12 cellular contexts compared by ENCODE assay signal in the genomic region with DNA sequence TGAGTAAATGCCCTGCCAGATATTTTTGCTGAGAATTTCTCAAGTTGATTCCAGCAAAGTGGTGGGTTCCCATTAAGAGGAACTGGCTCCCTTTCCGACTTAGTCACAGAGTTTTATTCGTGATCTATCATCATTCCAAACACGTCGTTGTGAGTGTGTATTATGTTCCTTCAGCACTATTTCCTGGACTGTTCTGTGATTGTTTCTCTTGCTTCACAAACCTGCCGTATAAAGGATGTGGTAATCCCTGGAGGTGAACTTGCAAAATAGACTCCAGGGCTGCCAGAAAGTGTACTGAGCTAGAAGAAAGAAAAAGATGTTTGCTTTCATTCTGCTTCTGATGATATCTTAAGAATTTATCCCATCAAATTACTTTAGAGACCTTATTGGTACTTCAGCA. TPM values are rescaled to one million over a fixed set of nuclear protein-coding genes. Genes with fewer than 3 reads are reported as not detected.
DNase-seq lines count a peak whose midpoint lies in the region; ATAC-seq, FAIRE-seq and TF ChIP-seq lines count a peak whose summit lies in the region.
"Had no signal": no experiment of that assay in that cellular context is flagged by ENCODE, and none has a peak within 500 bp of the region (broad histone marks: within the 10 kb centered on the region; RNA-seq: fewer than 3 reads in every experiment).

No MANE protein-coding gene starts in this region.

- H2AFZ ChIP-seq in endothelial cell of umbilical vein (ENCODE audit: low read depth, low read length) (no peak overlapping the region), mesenchymal stem cell (ENCODE audit: low read depth, low read length) (no peak overlapping the region)

- no peak overlapping the region for H4K91ac ChIP-seq in mesenchymal stem cell (ENCODE audit: low read length)

- H3K4me1 ChIP-seq in endothelial cell of umbilical vein (ENCODE audit: control insufficient read depth, extremely low read depth, insufficient read depth, low read length) (no peaks in the 10 kb centered on the region), mesenchymal stem cell (ENCODE audit: control insufficient read depth, insufficient read depth, low read depth, low read length) (no peaks in the 10 kb centered on the region), stomach (no peaks in the 10 kb centered on the region)

- H3K18ac ChIP-seq in mesenchymal stem cell (ENCODE audit: low read depth in 1 of 2, low read length in 2 of 2) = no peak overlapping the region

- no peaks in the 10 kb centered on the region for H3K36me3 ChIP-seq in endothelial cell of umbilical vein (ENCODE audit: control insufficient read depth in 2 of 2, extremely low read depth in 1 of 2, insufficient read depth in 2 of 2, low read length in 2 of 2)
- H3K36me3 ChIP-seq in mesenchymal stem cell (ENCODE audit: control insufficient read depth in 1 of 2, insufficient read depth in 2 of 2, low read depth in 1 of 2, low read length in 2 of 2) = peaks cover 4 to 41% of the 10 kb centered on the region in 2 experiments
- peaks cover 8 to 77% (median 67%) of the 10 kb centered on the region in 4 donors for H3K36me3 ChIP-seq in stomach

- no peak overlapping the region for H3K14ac ChIP-seq in mesenchymal stem cell (ENCODE audit: low read length in 2 of 2)

- H2BK15ac ChIP-seq in mesenchymal stem cell (ENCODE audit: low read depth, poor library complexity, severe bottlenecking) = no peak overlapping the region

- H3K27ac ChIP-seq in endothelial cell of umbilical vein (ENCODE audit: insufficient read depth, low read depth, low read length) = no peak overlapping the region
- no peak overlapping the region for H3K27ac ChIP-seq in mesenchymal stem cell (ENCODE audit: low read length, poor library complexity, severe bottlenecking)
- H3K27ac ChIP-seq in stomach = no peak overlapping the region

- no peak overlapping the region for H3K4ac ChIP-seq in mesenchymal stem cell (ENCODE audit: low read depth in 1 of 2, low read length in 2 of 2)

- H3K4me3 ChIP-seq in endothelial cell of umbilical vein (replicated peaks in 1 of 3; ENCODE audit: insufficient read depth in 1 of 3, low read depth in 1 of 3, low read length in 3 of 3) (no peak overlapping the region), mesenchymal stem cell (ENCODE audit: insufficient read depth in 1 of 2, low read depth in 1 of 2, low read length in 2 of 2) (no peak overlapping the region), stomach (no peak overlapping the region)

- no peak for TF ChIP-seq CTCF in endothelial cell of umbilical vein (IDR thresholded peaks at IDR 0.05; ENCODE audit: extremely low read depth in 1 of 2, insufficient read depth in 1 of 2, low read depth in 1 of 2, low read length in 2 of 2)
- TF ChIP-seq CTCF in stomach (IDR thresholded peaks at IDR 0.05) = no peak

- no peak overlapping the region for H3K23ac ChIP-seq in mesenchymal stem cell (ENCODE audit: low read length in 2 of 2)

- no peaks in the 10 kb centered on the region for H3K9me1 ChIP-seq in endothelial cell of umbilical vein (replicated peaks; ENCODE audit: control insufficient read depth, extremely low read depth, insufficient read depth, low read length)

- H3K79me2 ChIP-seq in endothelial cell of umbilical vein (ENCODE audit: control insufficient read depth, insufficient read depth, low read length) = no peaks in the 10 kb centered on the region

- no TSS peak for BruUV-seq in endothelial cell of umbilical vein (replicated peaks; lab: Mats Ljungman, UMichigan)

- ATAC-seq in HG02610 (IDR thresholded peaks at IDR 0.05; ENCODE audit: unreplicated experiment) = no peak
- ATAC-seq in HG03175 (IDR thresholded peaks at IDR 0.05; ENCODE audit: unreplicated experiment) = no peak
- ATAC-seq: activated CD4-positive, alpha-beta T cell treated with anti-CD3 and anti-CD28 coated beads for 36 hours had no signal

- WGBS in mesenchymal stem cell = 76% methylated on average over 5 of the region's 5 CpGs
- 64 to 76% (median 68%) methylated on average over 5 of the region's 5 CpGs for WGBS in stomach, 5 donors

- no peak overlapping the region for H2BK12ac ChIP-seq in mesenchymal stem cell (ENCODE audit: low read length in 2 of 2)

- TF ChIP-seq EP300 in stomach (IDR thresholded peaks at IDR 0.05) = no peak

- no peak overlapping the region for H2BK120ac ChIP-seq in mesenchymal stem cell (ENCODE audit: low read depth, low read length)

- H3K9me3 ChIP-seq in endothelial cell of umbilical vein (replicated peaks; ENCODE audit: control insufficient read depth, insufficient read depth, low read length) (no peaks in the 10 kb centered on the region), mesenchymal stem cell (ENCODE audit: control insufficient read depth, low read length) (no peaks in the 10 kb centered on the region), stomach (no peaks in the 10 kb centered on the region)

- peak; percentile 50 for FAIRE-seq in endothelial cell of umbilical vein (lab: Jason Lieb, UNC)

- H2AK5ac ChIP-seq in mesenchymal stem cell (ENCODE audit: low read length, severe bottlenecking) = no peak overlapping the region

- H4K20me1 ChIP-seq in endothelial cell of umbilical vein (replicated peaks; ENCODE audit: control insufficient read depth, extremely low read depth, insufficient read depth, low read length) = no peaks in the 10 kb centered on the region

- no peaks in the 10 kb centered on the region for H3K79me1 ChIP-seq in mesenchymal stem cell (replicated peaks; ENCODE audit: low read length, poor library complexity, severe bottlenecking)

- H4K8ac ChIP-seq in mesenchymal stem cell (ENCODE audit: low read length) = no peak overlapping the region

- intact Hi-C loops in endothelial cell of umbilical vein (cut with micrococcal nuclease) = no loop called here
- intact Hi-C loops in stomach (cut with DNase I; ENCODE audit: low total_unique reads) = no loop called here

- CTCF ChIA-PET in endothelial cell of umbilical vein (lab: Charles Lee) = no interaction called here

- POLR2A ChIA-PET in endothelial cell of umbilical vein (lab: Charles Lee) = no interaction called here

- H3K9ac ChIP-seq in endothelial cell of umbilical vein (replicated peaks; ENCODE audit: extremely low read depth, insufficient read depth, low read length) (no peak overlapping the region), mesenchymal stem cell (ENCODE audit: low read length) (peak overlapping the region; percentile 42)

- no peak overlapping the region for H2BK5ac ChIP-seq in mesenchymal stem cell (ENCODE audit: low read depth, low read length, poor library complexity, severe bottlenecking)

- dilution Hi-C loops in endothelial cell of umbilical vein (cut with MboI; ENCODE audit: extremely low pct_ligation_motif_present, low sequenced_read_pairs) = no loop called here

- no peak for TF ChIP-seq POLR2A in endothelial cell of umbilical vein (IDR thresholded peaks at IDR 0.05; ENCODE audit: low read depth, low read length)
- no peak for TF ChIP-seq POLR2A in stomach (IDR thresholded peaks at IDR 0.05)

- H3K4me2 ChIP-seq in endothelial cell of umbilical vein (ENCODE audit: insufficient read depth, low read length) (no peak overlapping the region), mesenchymal stem cell (ENCODE audit: low read length, poor library complexity, severe bottlenecking) (no peak overlapping the region)

- H3K27me3 ChIP-seq in endothelial cell of umbilical vein (ENCODE audit: control insufficient read depth in 2 of 2, insufficient read depth in 2 of 2, low read length in 2 of 2) (no peaks in the 10 kb centered on the region), mesenchymal stem cell (ENCODE audit: control insufficient read depth in 1 of 2, insufficient read depth in 1 of 2, low read length in 2 of 2) (no peaks in the 10 kb centered on the region), stomach (no peaks in the 10 kb centered on the region)

- DNase-seq in Daoy (ENCODE audit: low read depth) (peak; percentile 9), NOMO-1 treated with DMSO at 0.1 percent for 48 hours (lab: John Stamatoyannopoulos, UW; ENCODE audit: unreplicated experiment) (peak; percentile 56), endothelial cell of umbilical vein (ENCODE audit: low read depth, low spot score) (peak; percentile 49), mesenchymal stem cell (peak; percentile 30), stomach (no peak)
- DNase-seq in stimulated activated CD4-positive, alpha-beta T cell treated with anti-CD3 and anti-CD28 coated beads, Interleukin-4, amount 100 ng/mL, for 1 hour = no peak
- DNase-seq: activated CD4-positive, alpha-beta T cell treated with anti-CD3 and anti-CD28 coated beads for 36 hours; cerebellar nuclear complex; NCI-H1417 had no signal

TF ChIP-seq in endothelial cell of umbilical vein, 7 proteins besides CTCF, POLR2A, EP300 and RAD21:
- no peak for TF ChIP-seq MYC (IDR thresholded peaks at IDR 0.05; ENCODE audit: low read depth, low read length)
- TF ChIP-seq JUN (IDR thresholded peaks at IDR 0.05; ENCODE audit: borderline replicate concordance, insufficient read depth, insufficient read length, low read depth) = no peak
- no peak for TF ChIP-seq EZH2 (IDR thresholded peaks at IDR 0.05; ENCODE audit: borderline replicate concordance, low read depth, low read length, severe bottlenecking)

RNA-seq across cellular contexts. Expression of gene CAPN3, which starts 14.5 kb away (rescaled TPM):
- total RNA-seq in Daoy (2014; rRNA removed; shearing (Covaris generic)) = 0.06 TPM in 1 of 2 replicates, not detected in the other
- 0.51 and 2.2 TPM in 2 replicates for total RNA-seq in endothelial cell of umbilical vein
- polyA plus RNA-seq in endothelial cell of umbilical vein = 3.7 and 3.9 TPM in 2 replicates
- 0.90 and 1.1 TPM in 2 replicates for polyA plus RNA-seq in endothelial cell of umbilical vein (2011; cell fraction: cytosol; rRNA removed)
- polyA plus RNA-seq in endothelial cell of umbilical vein (2011; cell fraction: nucleus; rRNA removed) = 21.2 and 27.1 TPM in 2 replicates
- polyA plus RNA-seq in endothelial cell of umbilical vein (2012) = 1.1 and 1.2 TPM in 2 replicates
- polyA minus RNA-seq in endothelial cell of umbilical vein = 1.1 and 2.8 TPM in 2 replicates
- 1.1 TPM for polyA minus RNA-seq in endothelial cell of umbilical vein (2011; cell fraction: cytosol; rRNA and poly(A)+ RNA removed)
- 1.6 and 3.3 TPM in 2 replicates for polyA minus RNA-seq in endothelial cell of umbilical vein (2011; cell fraction: nucleus; rRNA and poly(A)+ RNA removed)
- polyA plus RNA-seq in mesenchymal stem cell (2013, experiment 1 of 2) = 0.32 TPM
- 0.34 TPM for polyA plus RNA-seq in mesenchymal stem cell (2013, experiment 2 of 2)
- 100 to 1,000 TPM in 1 of 5 donors, 10 to 100 TPM in 2, 1 to 10 TPM in 1, under 1 TPM in 1; 0.29 to 244 (median 13.9) TPM for total RNA-seq in stomach
- 10 to 100 TPM in 1 of 3 donors, 1 to 10 TPM in 2; 3.9 to 22.1 (median 7.3) TPM for polyA plus RNA-seq in stomach
- total RNA-seq: HT-29 had no signal

Comparison
In these comparisons a context has a peak if more than half of its experiments do, and no peak if none do; other contexts are left out.
1. DNase-seq: peak in Daoy (single experiment), NOMO-1 treated with DMSO at 0.1 percent for 48 hours (single experiment), endothelial cell of umbilical vein (single experiment) and mesenchymal stem cell (single experiment); none in stimulated activated CD4-positive, alpha-beta T cell treated with anti-CD3 and anti-CD28 coated beads, Interleukin-4, amount 100 ng/mL, for 1 hour (single experiment) and stomach (single experiment).